Comparison of ENCODE assay signal across 8 cellular contexts in genomic region chr9:99821187-99822095, GRCh38. TPM values are rescaled to one million over a fixed set of nuclear protein-coding genes. Genes with fewer than 3 reads are reported as not detected.
A peak's percentile ranks its signal among the peaks of the same experiment; 100 is the strongest.
DNase-seq lines count a peak whose midpoint lies in the region; ATAC-seq and TF ChIP-seq lines count a peak whose summit lies in the region.

Gene NR4A3, plus strand, starts transcription at chr9:99821885. Its CDS starts 6,158 bp downstream, at chr9:99828043.

- peak within 1 kb of the TSS; percentile 90 for H3K4me3 ChIP-seq in AG10803 (ENCODE audit: low read length)

- ATAC-seq in GM19043 (IDR thresholded peaks at IDR 0.05; ENCODE audit: low read depth, unreplicated experiment) (peak; percentile 30), HG03354 (IDR thresholded peaks at IDR 0.05; ENCODE audit: poor library complexity, severe bottlenecking, unreplicated experiment) (peak; percentile 42)

- peak; percentile 22; the same call in 1 of the 2 replicates for TF ChIP-seq CTCF in AG10803 (conservative IDR thresholded peaks at IDR 0.05; ENCODE audit: low read length)

- peak; percentile 96 for DNase-seq in AG10803 (ENCODE audit: low read depth)
- DNase-seq in NCI-H460 (ENCODE audit: extremely low read depth, low read depth) = peak; percentile 98
- DNase-seq in activated CD4-positive, alpha-beta T cell treated with anti-CD3 and anti-CD28 coated beads for 24 hours (ENCODE audit: low read depth in 2 of 2) = peak; percentile 58 to 76
- DNase-seq in cerebellum (ENCODE audit: low spot score) = peak; percentile 96
- DNase-seq in kidney glomerular epithelial cell (lab: John Stamatoyannopoulos, UW) = peak; percentile 88
- peak; percentile 72 to 78 for DNase-seq in stimulated activated CD4-positive, alpha-beta T cell treated with anti-CD3 and anti-CD28 coated beads, Interleukin-15, amount 100 ng/mL, for 48 hours (ENCODE audit: low read depth in 2 of 2)

RNA-seq across cellular contexts. Expression of gene NR4A3, which starts in this region (rescaled TPM):
- total RNA-seq in NCI-H460 (2014; rRNA removed; shearing (Covaris generic)) = 5.8 and 7.1 TPM in 2 replicates
- polyA plus RNA-seq in NCI-H460 (2014; cell fraction: nucleus; rRNA removed) = 2.7 and 2.9 TPM in 2 replicates
- total RNA-seq in cerebellum = 1.3 TPM

Comparison
In these comparisons a context has a peak if more than half of its experiments do, and no peak if none do; other contexts are left out.
1. Peak in every context shown above with its lines: DNase-seq, ATAC-seq and H3K4me3 ChIP-seq.